ENCODE assay signal across 10 cellular contexts in genomic region chr5:59069438-59070079, GRCh38.
A peak's percentile ranks its signal among the peaks of the same experiment; 100 is the strongest.
DNase-seq lines count a peak whose midpoint lies in the region; ATAC-seq, FAIRE-seq and TF ChIP-seq lines count a peak whose summit lies in the region.
"Had no signal": no experiment of that assay in that cellular context is flagged by ENCODE, and none has a peak within 500 bp of the region (broad histone marks: within the 10 kb centered on the region; RNA-seq: fewer than 3 reads in every experiment).

No MANE protein-coding gene starts in this region.

- H3K9me3 ChIP-seq in RWPE2 (ENCODE audit: severe bottlenecking) (no peaks in the 10 kb centered on the region), pancreas (no peaks in the 10 kb centered on the region)

- H3K4me1 ChIP-seq in RWPE2 (ENCODE audit: insufficient read depth, poor library complexity, severe bottlenecking) (peaks cover 23% of the 10 kb centered on the region), pancreas (no peaks in the 10 kb centered on the region)

- DNase-seq in DMS53 treated with DMSO at 0.1 percent for 48 hours (lab: John Stamatoyannopoulos, UW; ENCODE audit: unreplicated experiment) (peak; percentile 38), RWPE2 (ENCODE audit: low spot score) (no peak), frontal cortex (ENCODE audit: low spot score in 2 of 2) (peak in 1 of 2 donors; percentile 35), pancreas (peak in 2 of 6 donors; percentile 7 to 24), T-helper 2 cell (no peak)
- DNase-seq in activated naive CD4-positive, alpha-beta T cell (lab: John Stamatoyannopoulos, UW) = no peak
- DNase-seq: activated T-cell treated with anti-CD3 and anti-CD28 coated beads, Interleukin-2, amount 50 U/mL, for 48 hours had no signal

- ATAC-seq in RWPE2 (ENCODE audit: low read depth) (peak; percentile 92), pancreas (peak; percentile 66 to 92 (median 85)), HG02763 (IDR thresholded peaks at IDR 0.05; ENCODE audit: unreplicated experiment) (no peak), HG03354 (IDR thresholded peaks at IDR 0.05; ENCODE audit: poor library complexity, severe bottlenecking, unreplicated experiment) (no peak)

- intact Hi-C loops in pancreas (cut with DNase I) = no loop called here

- H3K36me3 ChIP-seq in RWPE2 (ENCODE audit: low read depth) (no peaks in the 10 kb centered on the region), pancreas (no peaks in the 10 kb centered on the region)

- H3K4me3 ChIP-seq in RWPE2 (ENCODE audit: severe bottlenecking) = no peak overlapping the region
- no peak overlapping the region for H3K4me3 ChIP-seq in pancreas

- FAIRE-seq in frontal cortex (lab: Jason Lieb, UNC) = peak; percentile 26
- FAIRE-seq in pancreas (lab: Jason Lieb, UNC) = no peak

- TF ChIP-seq CTCF in RWPE2 (IDR thresholded peaks at IDR 0.05; ENCODE audit: poor library complexity, severe bottlenecking) = no peak
- no peak for TF ChIP-seq CTCF in pancreas (IDR thresholded peaks at IDR 0.05)

- 41 to 48% methylated on average over 2 of the region's 2 CpGs for WGBS in pancreas, 2 donors

- H3K27ac ChIP-seq in RWPE2 (ENCODE audit: poor library complexity, severe bottlenecking) (peak overlapping the region; percentile 3), pancreas (no peak overlapping the region)
- H3K27ac ChIP-seq: KMS-11 had no signal

- H3K27me3 ChIP-seq in RWPE2 (ENCODE audit: insufficient read depth, poor library complexity, severe bottlenecking) = no peaks in the 10 kb centered on the region
- H3K27me3 ChIP-seq in pancreas = no peaks in the 10 kb centered on the region

Comparison
In these comparisons a context has a peak if more than half of its experiments do, and no peak if none do; other contexts are left out.
1. ATAC-seq: peak in RWPE2 (single experiment) and pancreas (4 of 4); none in HG02763 (single experiment) and HG03354 (single experiment).